ENCODE assay signal across 7 cellular contexts in genomic region chr17:75864448-75864871, GRCh38. TPM values are rescaled to one million over a fixed set of nuclear protein-coding genes. Genes with fewer than 3 reads are reported as not detected.
A peak's percentile ranks its signal among the peaks of the same experiment; 100 is the strongest.
DNase-seq lines count a peak whose midpoint lies in the region; ATAC-seq, FAIRE-seq and TF ChIP-seq lines count a peak whose summit lies in the region.

No MANE protein-coding gene starts in this region.

- H3K27ac ChIP-seq in kidney (ENCODE audit: low read depth in 2 of 2, low read length in 2 of 2), result peak overlapping the region; percentile 22 to 28
- peak overlapping the region; percentile 51 to 88 (median 72) for H3K27ac ChIP-seq in tibial nerve
- no peak overlapping the region; the same call in 1 of the 2 replicates for H3K27ac ChIP-seq in WERI-Rb-1

- FAIRE-seq in kidney (lab: Jason Lieb, UNC), result no peak

- H3K27ac Mint-ChIP-seq in activated naive CD4-positive, alpha-beta T cell treated with anti-CD3 and anti-CD28 coated beads, Interleukin-2, amount 50 U/mL, for 72 hours, result peak overlapping the region; percentile 65 to 72

- DNase-seq in GM13976 (ENCODE audit: low spot score) (peak; percentile 72), HT1080 (ENCODE audit: low read depth) (peak; percentile 52), kidney (no peak), tibial nerve (ENCODE audit: low spot score in 2 of 2) (peak; percentile 56 to 61), WERI-Rb-1 (no peak)
- peak in 1 of 2 donors; percentile 36 for DNase-seq in activated naive CD4-positive, alpha-beta T cell treated with anti-CD3 and anti-CD28 coated beads, Interleukin-2, amount 50 U/mL, for 72 hours (ENCODE audit: low spot score in 2 of 2)

- H3K4me3 ChIP-seq in kidney (ENCODE audit: low read length in 2 of 2) (no peak overlapping the region), tibial nerve (no peak overlapping the region), WERI-Rb-1 (ENCODE audit: low read depth, low read length) (no peak overlapping the region)

- ATAC-seq in GM21515 (IDR thresholded peaks at IDR 0.05; ENCODE audit: unreplicated experiment), result peak; percentile 88
- ATAC-seq in activated naive CD4-positive, alpha-beta T cell treated with anti-CD3 and anti-CD28 coated beads, Interleukin-2, amount 50 U/mL, for 72 hours, result peak; percentile 72 to 80

- no peaks in the 10 kb centered on the region for H3K36me3 ChIP-seq in kidney (ENCODE audit: control insufficient read depth in 1 of 2, insufficient read depth in 2 of 2, low read length in 2 of 2)
- H3K36me3 ChIP-seq in tibial nerve, result no peaks in the 10 kb centered on the region
- H3K36me3 ChIP-seq in WERI-Rb-1, result no peaks in the 10 kb centered on the region

- no peaks in the 10 kb centered on the region for H3K27me3 ChIP-seq in tibial nerve
- no peaks in the 10 kb centered on the region for H3K27me3 ChIP-seq in WERI-Rb-1 (ENCODE audit: insufficient read depth, low read depth, severe bottlenecking)

- 45 to 47% methylated on average over 7 to 8 of the region's 8 CpGs for WGBS in tibial nerve, 2 donors

- intact Hi-C loops in kidney (cut with DNase I), result no loop called here

- H3K4me1 ChIP-seq in kidney (ENCODE audit: control insufficient read depth in 1 of 2, insufficient read depth in 1 of 2, low read depth in 1 of 2, low read length in 2 of 2), result peaks cover 0 to 5% of the 10 kb centered on the region in 2 donors
- H3K4me1 ChIP-seq in tibial nerve, result peaks cover 0 to 34% (median 22%) of the 10 kb centered on the region in 4 donors

- H3K9ac ChIP-seq in kidney (ENCODE audit: low read length in 2 of 2), result no peak overlapping the region

- in situ Hi-C loops in GM13976 (cut with MboI; ENCODE audit: low sequenced_read_pairs, unreplicated experiment), result no loop called here

- no peaks in the 10 kb centered on the region for H3K36me3 Mint-ChIP-seq in activated naive CD4-positive, alpha-beta T cell treated with anti-CD3 and anti-CD28 coated beads, Interleukin-2, amount 50 U/mL, for 72 hours

- TF ChIP-seq CTCF in GM13976 (IDR thresholded peaks at IDR 0.05; ENCODE audit: borderline replicate concordance, control extremely low read depth, extremely low read depth, insufficient read depth, missing control alignments), result no peak
- no peak for TF ChIP-seq CTCF in kidney (IDR thresholded peaks at IDR 0.05; ENCODE audit: borderline replicate concordance, extremely low read depth, insufficient read depth)
- TF ChIP-seq CTCF in tibial nerve (IDR thresholded peaks at IDR 0.05), result no peak
- TF ChIP-seq CTCF in WERI-Rb-1 (IDR thresholded peaks at IDR 0.05; ENCODE audit: low read depth, low read length), result no peak

- H3K9me3 ChIP-seq in kidney (ENCODE audit: control insufficient read depth in 1 of 2, low read length in 2 of 2) (no peaks in the 10 kb centered on the region), tibial nerve (no peaks in the 10 kb centered on the region), WERI-Rb-1 (ENCODE audit: severe bottlenecking) (no peaks in the 10 kb centered on the region)

- H3K9me3 Mint-ChIP-seq in activated naive CD4-positive, alpha-beta T cell treated with anti-CD3 and anti-CD28 coated beads, Interleukin-2, amount 50 U/mL, for 72 hours, result no peaks in the 10 kb centered on the region

- TF ChIP-seq EP300 in tibial nerve (IDR thresholded peaks at IDR 0.05), result no peak

- no peak for TF ChIP-seq POLR2A in tibial nerve (IDR thresholded peaks at IDR 0.05)

RNA-seq across cellular contexts. Expression of gene WBP2, which starts 9.3 kb away (rescaled TPM):
- 26.1 and 38.3 TPM in 2 replicates for total RNA-seq in HT1080 (2014; rRNA removed; shearing (Covaris generic))
- 66.4 and 73.4 TPM in 2 replicates for polyA plus RNA-seq in HT1080 (2015; cell fraction: cytosol; rRNA removed)
- 79.3 and 101 TPM in 2 replicates for polyA plus RNA-seq in HT1080 (2015; cell fraction: nucleus; rRNA removed)
- 100 to 1,000 TPM in 1 of 2 donors, 10 to 100 TPM in 1; 78.2 to 144 TPM for total RNA-seq in activated naive CD4-positive, alpha-beta T cell treated with anti-CD3 and anti-CD28 coated beads, Interleukin-2, amount 50 U/mL, for 72 hours
- total RNA-seq in kidney (135 TPM), tibial nerve (10 to 100 TPM; 63.5 to 79.7 (median 71.0) TPM)
- 151 TPM for polyA plus RNA-seq in kidney (ENCODE audit: insufficient read depth, low read depth, low replicate concordance)

RNA-seq across cellular contexts. Expression of gene TRIM47, which starts 13.9 kb away (rescaled TPM):
- total RNA-seq in HT1080 (2014; rRNA removed; shearing (Covaris generic)), result 22.7 and 26.6 TPM in 2 replicates
- polyA plus RNA-seq in HT1080 (2015; cell fraction: cytosol; rRNA removed), result 9.6 and 12.6 TPM in 2 replicates
- 13.6 and 17.1 TPM in 2 replicates for polyA plus RNA-seq in HT1080 (2015; cell fraction: nucleus; rRNA removed)
- 10 to 100 TPM; 11.5 to 26.2 TPM for total RNA-seq in activated naive CD4-positive, alpha-beta T cell treated with anti-CD3 and anti-CD28 coated beads, Interleukin-2, amount 50 U/mL, for 72 hours
- total RNA-seq in kidney (118 TPM), tibial nerve (10 to 100 TPM; 47.4 to 79.0 (median 57.0) TPM)
- 95.0 TPM for polyA plus RNA-seq in kidney (ENCODE audit: insufficient read depth, low read depth, low replicate concordance)

RNA-seq across cellular contexts. Expression of gene UNC13D, which starts 20.3 kb away (rescaled TPM):
- total RNA-seq in HT1080 (2014; rRNA removed; shearing (Covaris generic)), result 2.7 TPM in 2 replicates
- polyA plus RNA-seq in HT1080 (2015; cell fraction: cytosol; rRNA removed), result 1.7 and 2.1 TPM in 2 replicates
- 4.5 TPM in 2 replicates for polyA plus RNA-seq in HT1080 (2015; cell fraction: nucleus; rRNA removed)
- 100 to 1,000 TPM; 128 to 143 TPM for total RNA-seq in activated naive CD4-positive, alpha-beta T cell treated with anti-CD3 and anti-CD28 coated beads, Interleukin-2, amount 50 U/mL, for 72 hours
- total RNA-seq in kidney (26.1 TPM), tibial nerve (10 to 100 TPM; 10.5 to 53.1 (median 22.6) TPM)
- 3.8 TPM for polyA plus RNA-seq in kidney (ENCODE audit: insufficient read depth, low read depth, low replicate concordance)

RNA-seq across cellular contexts. Expression of gene TRIM65, which starts 32.3 kb away (rescaled TPM):
- 36.0 and 36.9 TPM in 2 replicates for total RNA-seq in HT1080 (2014; rRNA removed; shearing (Covaris generic))
- 27.8 and 27.9 TPM in 2 replicates for polyA plus RNA-seq in HT1080 (2015; cell fraction: cytosol; rRNA removed)
- polyA plus RNA-seq in HT1080 (2015; cell fraction: nucleus; rRNA removed), result 25.0 and 32.0 TPM in 2 replicates
- total RNA-seq in activated naive CD4-positive, alpha-beta T cell treated with anti-CD3 and anti-CD28 coated beads, Interleukin-2, amount 50 U/mL, for 72 hours, result 10 to 100 TPM; 16.2 to 31.9 TPM
- total RNA-seq in kidney (23.6 TPM), tibial nerve (10 to 100 TPM; 40.2 to 68.1 (median 41.5) TPM)
- 11.5 TPM for polyA plus RNA-seq in kidney (ENCODE audit: insufficient read depth, low read depth, low replicate concordance)

RNA-seq across cellular contexts. Expression of gene MRPL38, which starts 40.2 kb away (rescaled TPM):
- 63.8 and 66.9 TPM in 2 replicates for total RNA-seq in HT1080 (2014; rRNA removed; shearing (Covaris generic))
- polyA plus RNA-seq in HT1080 (2015; cell fraction: cytosol; rRNA removed), result 50.0 and 64.5 TPM in 2 replicates
- 120 and 123 TPM in 2 replicates for polyA plus RNA-seq in HT1080 (2015; cell fraction: nucleus; rRNA removed)
- 100 to 1,000 TPM; 101 to 105 TPM for total RNA-seq in activated naive CD4-positive, alpha-beta T cell treated with anti-CD3 and anti-CD28 coated beads, Interleukin-2, amount 50 U/mL, for 72 hours
- total RNA-seq in kidney (89.8 TPM), tibial nerve (100 to 1,000 TPM in 1 of 4 donors, 10 to 100 TPM in 3; 56.8 to 118 (median 76.2) TPM)
- polyA plus RNA-seq in kidney (ENCODE audit: insufficient read depth, low read depth, low replicate concordance), result 114 TPM

Comparison
In these comparisons a context has a peak if more than half of its experiments do, and no peak if none do; other contexts are left out.
1. DNase-seq: peak in GM13976 (single experiment), HT1080 (single experiment) and tibial nerve (2 of 2); none in kidney (single experiment) and WERI-Rb-1 (single experiment).